ENCODE assay signal across 8 cellular contexts in the genomic region with DNA sequence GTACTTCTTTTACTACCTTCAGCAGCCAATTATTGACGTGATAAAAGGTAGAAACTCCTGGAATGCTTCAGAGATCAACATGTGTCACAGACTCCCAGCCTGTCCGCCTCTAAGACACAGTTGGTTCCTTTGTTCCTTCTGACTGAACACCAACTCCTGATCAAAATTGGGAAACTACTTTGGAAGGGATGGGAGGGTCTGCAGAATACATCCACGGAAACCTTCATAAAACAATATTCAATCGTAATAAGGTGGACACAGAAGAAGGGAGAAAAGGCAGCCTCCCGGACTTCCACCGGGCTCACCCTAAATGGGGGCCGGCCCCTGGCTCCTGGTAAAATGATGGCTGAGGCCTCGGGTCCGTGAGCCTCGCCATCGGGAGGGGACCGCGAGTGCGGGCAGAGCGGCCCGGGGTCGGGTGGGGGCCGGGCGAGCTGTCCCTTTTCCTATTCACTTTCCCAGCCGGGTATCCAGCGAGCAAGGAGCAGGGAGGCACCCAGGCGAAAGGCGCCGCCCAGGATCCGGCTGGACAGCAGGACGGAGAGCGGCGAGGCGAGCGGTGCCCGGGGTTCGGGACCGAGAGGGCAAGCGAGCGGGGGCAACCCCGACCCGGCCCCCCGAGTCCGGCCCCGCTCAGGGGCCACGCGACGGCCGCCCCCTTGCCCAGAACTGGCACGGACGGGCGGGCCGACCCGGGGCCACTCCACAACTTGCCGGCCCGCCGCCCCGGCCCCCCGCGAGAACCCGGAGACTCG. TPM values are rescaled to one million over a fixed set of nuclear protein-coding genes. Genes with fewer than 3 reads are reported as not detected.
DNase-seq lines count a peak whose midpoint lies in the region; ATAC-seq and TF ChIP-seq lines count a peak whose summit lies in the region.

No MANE protein-coding gene starts in this region.

- no peaks in the 10 kb centered on the region for H3K9me3 Mint-ChIP-seq in activated T-cell treated with anti-CD3 and anti-CD28 coated beads, Interleukin-2, amount 50 U/mL, for 72 hours
- H3K9me3 Mint-ChIP-seq in nephron: no peaks in the 10 kb centered on the region

- intact Hi-C loops in aorta (cut with DNase I): loop anchor here in 1 of 2 donors (5.0 kb wide), 1 partner anchor 107 kb away; no protein-coding TSS in a partner anchor

- no peaks in the 10 kb centered on the region for H3K9me3 ChIP-seq in aorta (ENCODE audit: control insufficient read depth, low read length)

- no peaks in the 10 kb centered on the region for H3K27me3 ChIP-seq in foreskin keratinocyte
- no peaks in the 10 kb centered on the region for H3K27me3 ChIP-seq in aorta (ENCODE audit: control insufficient read depth in 1 of 2, insufficient read depth in 2 of 2, low read length in 1 of 2)

- peak; percentile 7 for ATAC-seq in GM19395 (IDR thresholded peaks at IDR 0.05; ENCODE audit: unreplicated experiment)
- ATAC-seq in HG03469 (IDR thresholded peaks at IDR 0.05; ENCODE audit: unreplicated experiment): peak; percentile 2
- ATAC-seq in activated T-cell treated with anti-CD3 and anti-CD28 coated beads, Interleukin-2, amount 50 U/mL, for 72 hours (replicated peaks in 1 of 2): no peak
- ATAC-seq in foreskin keratinocyte: peak; percentile 12
- peak; percentile 49 for ATAC-seq in aorta (ENCODE audit: low FRiP score)

- peak overlapping the region; percentile 61 for H3K27ac Mint-ChIP-seq in activated T-cell treated with anti-CD3 and anti-CD28 coated beads, Interleukin-2, amount 50 U/mL, for 72 hours
- peak overlapping the region; percentile 92 to 100 (median 95) for H3K27ac Mint-ChIP-seq in nephron

- H3K36me3 Mint-ChIP-seq in activated T-cell treated with anti-CD3 and anti-CD28 coated beads, Interleukin-2, amount 50 U/mL, for 72 hours (ENCODE audit: insufficient read depth in 2 of 2): peaks cover 0 to 3% of the 10 kb centered on the region in 2 donors
- peaks cover 9% of the 10 kb centered on the region for H3K36me3 Mint-ChIP-seq in nephron (ENCODE audit: low read depth)

- H3K4me3 ChIP-seq in aorta (ENCODE audit: low read length in 2 of 2): peak overlapping the region; percentile 97 to 98

- WGBS in aorta, 2 donors: 1% methylated on average over 30 to 57 of the region's 57 CpGs

- peaks cover 21% of the 10 kb centered on the region for H3K4me1 ChIP-seq in foreskin keratinocyte
- no peaks in the 10 kb centered on the region for H3K4me1 ChIP-seq in aorta (ENCODE audit: control insufficient read depth in 1 of 2, insufficient read depth in 2 of 2, low read length in 2 of 2)

- peak overlapping the region; percentile 85 for H3K27ac ChIP-seq in foreskin keratinocyte
- H3K27ac ChIP-seq in aorta (ENCODE audit: low read depth in 1 of 2, low read length in 2 of 2): peak overlapping the region; percentile 75 to 89

- H3K36me3 ChIP-seq in aorta (ENCODE audit: control insufficient read depth in 1 of 2, insufficient read depth in 2 of 2, low read length in 1 of 2): no peaks in the 10 kb centered on the region

- DNase-seq in Ammon's horn (ENCODE audit: low spot score): peak; percentile 32
- peak; percentile 13 to 28 for DNase-seq in activated T-cell treated with anti-CD3 and anti-CD28 coated beads, Interleukin-2, amount 50 U/mL, for 72 hours
- DNase-seq in foreskin keratinocyte: peak in 1 of 2 donors; percentile 25
- peak; percentile 75 to 86 for DNase-seq in aorta
- no peak for DNase-seq in NCI-H446 treated with DMSO at 0.1 percent for 48 hours (lab: John Stamatoyannopoulos, UW)

- H3K4me1 Mint-ChIP-seq in activated T-cell treated with anti-CD3 and anti-CD28 coated beads, Interleukin-2, amount 50 U/mL, for 72 hours (ENCODE audit: low read depth): peaks cover 55% of the 10 kb centered on the region
- H3K4me1 Mint-ChIP-seq in nephron: peaks cover 44% of the 10 kb centered on the region

- peaks cover 8% of the 10 kb centered on the region for H3K27me3 Mint-ChIP-seq in activated T-cell treated with anti-CD3 and anti-CD28 coated beads, Interleukin-2, amount 50 U/mL, for 72 hours (ENCODE audit: low read depth)
- peaks cover 4% of the 10 kb centered on the region for H3K27me3 Mint-ChIP-seq in nephron (ENCODE audit: low read depth)

- H3K4me3 Mint-ChIP-seq in activated T-cell treated with anti-CD3 and anti-CD28 coated beads, Interleukin-2, amount 50 U/mL, for 72 hours: peak overlapping the region; percentile 87
- H3K4me3 Mint-ChIP-seq in nephron: peak overlapping the region; percentile 95 to 97 (median 96)

- TF ChIP-seq CTCF in foreskin keratinocyte (conservative IDR thresholded peaks at IDR 0.05) (no peak), nephron (IDR thresholded peaks at IDR 0.05; ENCODE audit: unreplicated experiment in 3 of 3) (no peak)

RNA-seq across cellular contexts. Expression of gene NRIP1, which starts 0.8 kb away (rescaled TPM):
- 10 to 100 TPM; 14.1 to 18.1 TPM for total RNA-seq in activated T-cell treated with anti-CD3 and anti-CD28 coated beads, Interleukin-2, amount 50 U/mL, for 72 hours
- total RNA-seq in foreskin keratinocyte (28.4 and 41.9 TPM in 2 replicates), aorta (10 to 100 TPM; 28.6 to 37.1 TPM)
- polyA plus RNA-seq in foreskin keratinocyte (3.5 and 4.5 TPM in 2 replicates), aorta (1 to 10 TPM; 3.8 to 4.6 TPM)

Comparison
In these comparisons a context has a peak if more than half of its experiments do, and no peak if none do; other contexts are left out.
1. ATAC-seq: peak in GM19395 (single experiment), HG03469 (single experiment), foreskin keratinocyte (single experiment) and aorta (single experiment); none in activated T-cell treated with anti-CD3 and anti-CD28 coated beads, Interleukin-2, amount 50 U/mL, for 72 hours (0 of 2).